3 cellular contexts compared by ENCODE assay signal in the genomic region with DNA sequence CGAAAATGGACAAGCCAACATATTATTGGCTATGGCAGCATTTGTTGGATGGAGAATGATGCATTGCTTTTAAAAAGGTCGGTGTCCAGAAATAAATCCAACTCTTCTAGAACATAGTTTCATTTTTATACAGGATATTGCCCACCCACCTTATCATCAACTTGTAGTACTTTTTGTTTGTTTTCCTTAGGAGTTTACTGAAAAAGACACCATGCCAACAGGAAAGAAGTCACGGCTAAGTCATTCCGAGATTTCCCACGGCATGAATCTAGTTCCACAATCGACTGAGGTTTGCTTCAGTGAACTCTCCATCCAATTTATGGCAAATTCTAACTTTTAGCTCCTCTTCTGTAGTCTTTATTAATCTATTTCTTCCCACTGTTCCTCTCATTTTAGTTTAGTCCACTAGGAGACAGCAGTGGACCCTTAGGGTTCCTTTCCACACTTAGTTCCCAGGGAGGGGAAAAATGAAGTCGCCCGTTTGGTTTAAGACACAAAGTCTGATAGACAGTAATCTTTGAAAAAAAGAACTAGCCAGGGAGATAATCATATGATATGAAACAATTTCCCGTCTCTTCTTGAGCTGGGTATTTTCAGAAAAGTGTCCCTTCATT.
TF ChIP-seq lines count a peak whose summit lies in the region.

No MANE protein-coding gene starts in this region.

TF ChIP-seq in SK-N-SH, 30 proteins besides CTCF, POLR2A, EP300 and RAD21:
- TF ChIP-seq MXI1 (IDR thresholded peaks at IDR 0.05; ENCODE audit: low read depth, low read length) = no peak
- no peak for TF ChIP-seq ELF1 (IDR thresholded peaks at IDR 0.05)
- no peak for TF ChIP-seq NRF1 (IDR thresholded peaks at IDR 0.05; ENCODE audit: low read depth, low read length)
- TF ChIP-seq TCF12 (IDR thresholded peaks at IDR 0.05) = no peak
- TF ChIP-seq, protein P1, sequence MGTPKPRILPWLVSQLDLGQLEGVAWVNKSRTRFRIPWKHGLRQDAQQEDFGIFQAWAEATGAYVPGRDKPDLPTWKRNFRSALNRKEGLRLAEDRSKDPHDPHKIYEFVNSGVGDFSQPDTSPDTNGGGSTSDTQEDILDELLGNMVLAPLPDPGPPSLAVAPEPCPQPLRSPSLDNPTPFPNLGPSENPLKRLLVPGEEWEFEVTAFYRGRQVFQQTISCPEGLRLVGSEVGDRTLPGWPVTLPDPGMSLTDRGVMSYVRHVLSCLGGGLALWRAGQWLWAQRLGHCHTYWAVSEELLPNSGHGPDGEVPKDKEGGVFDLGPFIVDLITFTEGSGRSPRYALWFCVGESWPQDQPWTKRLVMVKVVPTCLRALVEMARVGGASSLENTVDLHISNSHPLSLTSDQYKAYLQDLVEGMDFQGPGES (IDR thresholded peaks at IDR 0.05; ENCODE audit: low read depth, low read length) = no peak
- TF ChIP-seq FOXM1 (IDR thresholded peaks at IDR 0.05; ENCODE audit: low read depth) = no peak
- no peak for TF ChIP-seq FOXJ3 (CRISPR knock-in tag; IDR thresholded peaks at IDR 0.05)
- no peak for TF ChIP-seq SMC3 (IDR thresholded peaks at IDR 0.05; ENCODE audit: low read depth, low read length)
- TF ChIP-seq RCOR1 (IDR thresholded peaks at IDR 0.05; ENCODE audit: low read length) = no peak
- TF ChIP-seq, protein P2, sequence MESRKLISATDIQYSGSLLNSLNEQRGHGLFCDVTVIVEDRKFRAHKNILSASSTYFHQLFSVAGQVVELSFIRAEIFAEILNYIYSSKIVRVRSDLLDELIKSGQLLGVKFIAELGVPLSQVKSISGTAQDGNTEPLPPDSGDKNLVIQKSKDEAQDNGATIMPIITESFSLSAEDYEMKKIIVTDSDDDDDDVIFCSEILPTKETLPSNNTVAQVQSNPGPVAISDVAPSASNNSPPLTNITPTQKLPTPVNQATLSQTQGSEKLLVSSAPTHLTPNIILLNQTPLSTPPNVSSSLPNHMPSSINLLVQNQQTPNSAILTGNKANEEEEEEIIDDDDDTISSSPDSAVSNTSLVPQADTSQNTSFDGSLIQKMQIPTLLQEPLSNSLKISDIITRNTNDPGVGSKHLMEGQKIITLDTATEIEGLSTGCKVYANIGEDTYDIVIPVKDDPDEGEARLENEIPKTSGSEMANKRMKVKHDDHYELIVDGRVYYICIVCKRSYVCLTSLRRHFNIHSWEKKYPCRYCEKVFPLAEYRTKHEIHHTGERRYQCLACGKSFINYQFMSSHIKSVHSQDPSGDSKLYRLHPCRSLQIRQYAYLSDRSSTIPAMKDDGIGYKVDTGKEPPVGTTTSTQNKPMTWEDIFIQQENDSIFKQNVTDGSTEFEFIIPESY (IDR thresholded peaks at IDR 0.05; ENCODE audit: borderline replicate concordance, low read depth) = no peak
- no peak for TF ChIP-seq GABPA (IDR thresholded peaks at IDR 0.05; ENCODE audit: low read depth)
- TF ChIP-seq CHD2 (IDR thresholded peaks at IDR 0.05; ENCODE audit: low read length, partially characterized antibody) = no peak
- TF ChIP-seq EZH2phosphoT487 (IDR thresholded peaks at IDR 0.05; ENCODE audit: borderline replicate concordance, low read depth) = no peak
- no peak for TF ChIP-seq YY1 (IDR thresholded peaks at IDR 0.05; ENCODE audit: low read depth)
- TF ChIP-seq, protein P3, sequence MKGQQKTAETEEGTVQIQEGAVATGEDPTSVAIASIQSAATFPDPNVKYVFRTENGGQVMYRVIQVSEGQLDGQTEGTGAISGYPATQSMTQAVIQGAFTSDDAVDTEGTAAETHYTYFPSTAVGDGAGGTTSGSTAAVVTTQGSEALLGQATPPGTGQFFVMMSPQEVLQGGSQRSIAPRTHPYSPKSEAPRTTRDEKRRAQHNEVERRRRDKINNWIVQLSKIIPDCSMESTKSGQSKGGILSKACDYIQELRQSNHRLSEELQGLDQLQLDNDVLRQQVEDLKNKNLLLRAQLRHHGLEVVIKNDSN (IDR thresholded peaks at IDR 0.05; ENCODE audit: borderline replicate concordance, low read depth) = no peak
- TF ChIP-seq, protein P4, sequence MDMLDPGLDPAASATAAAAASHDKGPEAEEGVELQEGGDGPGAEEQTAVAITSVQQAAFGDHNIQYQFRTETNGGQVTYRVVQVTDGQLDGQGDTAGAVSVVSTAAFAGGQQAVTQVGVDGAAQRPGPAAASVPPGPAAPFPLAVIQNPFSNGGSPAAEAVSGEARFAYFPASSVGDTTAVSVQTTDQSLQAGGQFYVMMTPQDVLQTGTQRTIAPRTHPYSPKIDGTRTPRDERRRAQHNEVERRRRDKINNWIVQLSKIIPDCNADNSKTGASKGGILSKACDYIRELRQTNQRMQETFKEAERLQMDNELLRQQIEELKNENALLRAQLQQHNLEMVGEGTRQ (IDR thresholded peaks at IDR 0.05; ENCODE audit: borderline replicate concordance, low read depth, low read length) = no peak
- TF ChIP-seq TAF1 (IDR thresholded peaks at IDR 0.05; ENCODE audit: borderline replicate concordance, low read depth, low read length) = no peak
- no peak for TF ChIP-seq POLR2AphosphoS5 (IDR thresholded peaks at IDR 0.05; ENCODE audit: low read depth, low read length)
TF ChIP-seq in SK-N-SH: peak in this region for 0.

TF ChIP-seq in SK-N-SH treated with all-trans-retinoic acid at 6 μM for 48 hours, 23 proteins besides CTCF, POLR2A, EP300 and RAD21:
- TF ChIP-seq ZNF565 (CRISPR knock-in tag; conservative IDR thresholded peaks at IDR 0.05; ENCODE audit: low read depth) = no peak
- no peak for TF ChIP-seq BACH2 (CRISPR knock-in tag; IDR thresholded peaks at IDR 0.05; ENCODE audit: borderline replicate concordance)

TF ChIP-seq in K562, 482 proteins besides CTCF, POLR2A, EP300 and RAD21:
- TF ChIP-seq, protein P5, sequence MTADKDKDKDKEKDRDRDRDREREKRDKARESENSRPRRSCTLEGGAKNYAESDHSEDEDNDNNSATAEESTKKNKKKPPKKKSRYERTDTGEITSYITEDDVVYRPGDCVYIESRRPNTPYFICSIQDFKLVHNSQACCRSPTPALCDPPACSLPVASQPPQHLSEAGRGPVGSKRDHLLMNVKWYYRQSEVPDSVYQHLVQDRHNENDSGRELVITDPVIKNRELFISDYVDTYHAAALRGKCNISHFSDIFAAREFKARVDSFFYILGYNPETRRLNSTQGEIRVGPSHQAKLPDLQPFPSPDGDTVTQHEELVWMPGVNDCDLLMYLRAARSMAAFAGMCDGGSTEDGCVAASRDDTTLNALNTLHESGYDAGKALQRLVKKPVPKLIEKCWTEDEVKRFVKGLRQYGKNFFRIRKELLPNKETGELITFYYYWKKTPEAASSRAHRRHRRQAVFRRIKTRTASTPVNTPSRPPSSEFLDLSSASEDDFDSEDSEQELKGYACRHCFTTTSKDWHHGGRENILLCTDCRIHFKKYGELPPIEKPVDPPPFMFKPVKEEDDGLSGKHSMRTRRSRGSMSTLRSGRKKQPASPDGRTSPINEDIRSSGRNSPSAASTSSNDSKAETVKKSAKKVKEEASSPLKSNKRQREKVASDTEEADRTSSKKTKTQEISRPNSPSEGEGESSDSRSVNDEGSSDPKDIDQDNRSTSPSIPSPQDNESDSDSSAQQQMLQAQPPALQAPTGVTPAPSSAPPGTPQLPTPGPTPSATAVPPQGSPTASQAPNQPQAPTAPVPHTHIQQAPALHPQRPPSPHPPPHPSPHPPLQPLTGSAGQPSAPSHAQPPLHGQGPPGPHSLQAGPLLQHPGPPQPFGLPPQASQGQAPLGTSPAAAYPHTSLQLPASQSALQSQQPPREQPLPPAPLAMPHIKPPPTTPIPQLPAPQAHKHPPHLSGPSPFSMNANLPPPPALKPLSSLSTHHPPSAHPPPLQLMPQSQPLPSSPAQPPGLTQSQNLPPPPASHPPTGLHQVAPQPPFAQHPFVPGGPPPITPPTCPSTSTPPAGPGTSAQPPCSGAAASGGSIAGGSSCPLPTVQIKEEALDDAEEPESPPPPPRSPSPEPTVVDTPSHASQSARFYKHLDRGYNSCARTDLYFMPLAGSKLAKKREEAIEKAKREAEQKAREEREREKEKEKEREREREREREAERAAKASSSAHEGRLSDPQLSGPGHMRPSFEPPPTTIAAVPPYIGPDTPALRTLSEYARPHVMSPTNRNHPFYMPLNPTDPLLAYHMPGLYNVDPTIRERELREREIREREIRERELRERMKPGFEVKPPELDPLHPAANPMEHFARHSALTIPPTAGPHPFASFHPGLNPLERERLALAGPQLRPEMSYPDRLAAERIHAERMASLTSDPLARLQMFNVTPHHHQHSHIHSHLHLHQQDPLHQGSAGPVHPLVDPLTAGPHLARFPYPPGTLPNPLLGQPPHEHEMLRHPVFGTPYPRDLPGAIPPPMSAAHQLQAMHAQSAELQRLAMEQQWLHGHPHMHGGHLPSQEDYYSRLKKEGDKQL (CRISPR knock-in tag; IDR thresholded peaks at IDR 0.05; ENCODE audit: borderline replicate concordance) = no peak
- TF ChIP-seq SMAD4 (CRISPR knock-in tag; conservative IDR thresholded peaks at IDR 0.05) (no peak), SMARCA4 (IDR thresholded peaks at IDR 0.05) (no peak), KDM2B (CRISPR knock-in tag; IDR thresholded peaks at IDR 0.05) (no peak), ILF3 (IDR thresholded peaks at IDR 0.05; ENCODE audit: borderline replicate concordance) (no peak)
- TF ChIP-seq, protein P6, sequence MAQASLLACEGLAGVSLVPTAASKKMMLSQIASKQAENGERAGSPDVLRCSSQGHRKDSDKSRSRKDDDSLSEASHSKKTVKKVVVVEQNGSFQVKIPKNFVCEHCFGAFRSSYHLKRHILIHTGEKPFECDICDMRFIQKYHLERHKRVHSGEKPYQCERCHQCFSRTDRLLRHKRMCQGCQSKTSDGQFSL (CRISPR knock-in tag; IDR thresholded peaks at IDR 0.05) = no peak
- TF ChIP-seq, protein P6 (tag; IDR thresholded peaks at IDR 0.05) = no peak
